Comparison of ENCODE assay signal across 11 cellular contexts in genomic region chr1:202575906-202576653, GRCh38.
DNase-seq lines count a peak whose midpoint lies in the region; ATAC-seq and TF ChIP-seq lines count a peak whose summit lies in the region.
"Had no signal": no experiment of that assay in that cellular context is flagged by ENCODE, and none has a peak within 500 bp of the region (broad histone marks: within the 10 kb centered on the region; RNA-seq: fewer than 3 reads in every experiment).

No MANE protein-coding gene starts in this region.

- H3K27me3 ChIP-seq in ACC112 (ENCODE audit: insufficient read depth, low read length) (no peaks in the 10 kb centered on the region), osteoblast (ENCODE audit: insufficient read depth, low read length) (no peaks in the 10 kb centered on the region)

- peak; percentile 64 for ATAC-seq in esophagus mucosa
- ATAC-seq in T-helper 17 cell, result no peak
- no peak for ATAC-seq in activated CD8-positive, alpha-beta memory T cell treated with anti-CD3 and anti-CD28 coated beads, Interleukin-2, amount 10 ng/mL, durations not matched to agents 7 days and 5 days
- no peak for ATAC-seq in HG02678 (IDR thresholded peaks at IDR 0.05; ENCODE audit: unreplicated experiment)

- H3K27ac ChIP-seq in ACC112 (ENCODE audit: low read depth, low read length) (peak overlapping the region; percentile 35), osteoblast (ENCODE audit: low read depth, low read length) (peak overlapping the region; percentile 6)

- no peak overlapping the region for H3K4me3 ChIP-seq in ACC112 (ENCODE audit: low read depth, low read length)
- no peak overlapping the region for H3K4me3 ChIP-seq in osteoblast (ENCODE audit: insufficient read depth, low read length)

- H2AFZ ChIP-seq in ACC112 (ENCODE audit: low read length, unreplicated experiment) (no peak overlapping the region), osteoblast (ENCODE audit: low read length) (no peak overlapping the region)

- CTCF ChIA-PET in activated CD8-positive, alpha-beta memory T cell treated with anti-CD3 and anti-CD28 coated beads, Interleukin-2, amount 10 ng/mL, durations not matched to agents 7 days and 5 days (lab: Charles Lee), result interaction anchor here (0.6 to 3.2 kb wide), 4 partner anchors 9 to 144 kb away, joined by 3 to 13 read pairs (median 4); no protein-coding TSS in a partner anchor

- H3K36me3 ChIP-seq in ACC112 (ENCODE audit: insufficient read depth, low read length) (no peaks in the 10 kb centered on the region), osteoblast (ENCODE audit: insufficient read depth, low read length) (peaks cover 4% of the 10 kb centered on the region)

- peak overlapping the region; percentile 60 for H3K4me2 ChIP-seq in osteoblast (ENCODE audit: insufficient read depth, low read length)

- H3K4me1 ChIP-seq in ACC112 (ENCODE audit: control insufficient read depth, insufficient read depth, low read length, unreplicated experiment) (peaks cover 67% of the 10 kb centered on the region), osteoblast (ENCODE audit: insufficient read depth, low read length) (peaks cover 55% of the 10 kb centered on the region)

- peaks cover 7% of the 10 kb centered on the region for H3K4me1 Mint-ChIP-seq in T-helper 17 cell
- no peaks in the 10 kb centered on the region for H3K4me1 Mint-ChIP-seq in activated CD8-positive, alpha-beta memory T cell treated with anti-CD3 and anti-CD28 coated beads, Interleukin-2, amount 10 ng/mL, durations not matched to agents 7 days and 5 days
- H3K4me1 Mint-ChIP-seq: activated CD4-positive, alpha-beta T cell treated with anti-CD3 and anti-CD28 coated beads, Interleukin-2, amount 10 ng/mL, durations not matched to agents 24 days and 14 days had no signal

- no peaks in the 10 kb centered on the region for H3K9me3 ChIP-seq in osteoblast (ENCODE audit: low read depth, low read length)
- no peaks in the 10 kb centered on the region for H3K9me3 ChIP-seq in T-helper 17 cell (ENCODE audit: control insufficient read depth, low read length, poor library complexity, severe bottlenecking)

- DNase-seq in osteoblast (ENCODE audit: insufficient read length, low spot score, missing footprints), result peak; percentile 58
- no peak for DNase-seq in cortex of kidney (lab: John Stamatoyannopoulos, UW)
- no peak for DNase-seq in T-helper 17 cell
- DNase-seq in activated CD8-positive, alpha-beta memory T cell treated with anti-CD3 and anti-CD28 coated beads, Interleukin-2, amount 10 ng/mL, durations not matched to agents 7 days and 5 days, result no peak
- DNase-seq: activated CD4-positive, alpha-beta T cell treated with anti-CD3 and anti-CD28 coated beads, Interleukin-2, amount 10 ng/mL, durations not matched to agents 24 days and 14 days; activated naive CD4-positive, alpha-beta T cell treated with Interleukin-2 at 50 U/mL for 16 hours; effector CD4-positive, alpha-beta T cell had no signal

- no peaks in the 10 kb centered on the region for H3K27me3 Mint-ChIP-seq in T-helper 17 cell
- H3K27me3 Mint-ChIP-seq in activated CD8-positive, alpha-beta memory T cell treated with anti-CD3 and anti-CD28 coated beads, Interleukin-2, amount 10 ng/mL, durations not matched to agents 7 days and 5 days, result no peaks in the 10 kb centered on the region
- H3K27me3 Mint-ChIP-seq: activated CD4-positive, alpha-beta T cell treated with anti-CD3 and anti-CD28 coated beads, Interleukin-2, amount 10 ng/mL, durations not matched to agents 24 days and 14 days had no signal

- no peak for TF ChIP-seq CTCF in osteoblast (IDR thresholded peaks at IDR 0.05; ENCODE audit: extremely low read depth, low read depth, low read length)

- no peaks in the 10 kb centered on the region for H3K79me2 ChIP-seq in ACC112 (ENCODE audit: control insufficient read depth, insufficient read depth, low read length, unreplicated experiment)
- H3K79me2 ChIP-seq in osteoblast (ENCODE audit: insufficient read depth, low read length), result no peaks in the 10 kb centered on the region

- no peaks in the 10 kb centered on the region for H4K20me1 ChIP-seq in osteoblast (ENCODE audit: insufficient read depth, low read length)

- no peaks in the 10 kb centered on the region for H3K9me3 Mint-ChIP-seq in activated CD8-positive, alpha-beta memory T cell treated with anti-CD3 and anti-CD28 coated beads, Interleukin-2, amount 10 ng/mL, durations not matched to agents 7 days and 5 days (ENCODE audit: low read depth)
- H3K9me3 Mint-ChIP-seq: activated CD4-positive, alpha-beta T cell treated with anti-CD3 and anti-CD28 coated beads, Interleukin-2, amount 10 ng/mL, durations not matched to agents 24 days and 14 days had no signal

- no peak overlapping the region for H3K4me3 Mint-ChIP-seq in T-helper 17 cell
- no peak overlapping the region for H3K4me3 Mint-ChIP-seq in activated CD8-positive, alpha-beta memory T cell treated with anti-CD3 and anti-CD28 coated beads, Interleukin-2, amount 10 ng/mL, durations not matched to agents 7 days and 5 days
- H3K4me3 Mint-ChIP-seq: activated CD4-positive, alpha-beta T cell treated with anti-CD3 and anti-CD28 coated beads, Interleukin-2, amount 10 ng/mL, durations not matched to agents 24 days and 14 days had no signal

- H3K36me3 Mint-ChIP-seq in T-helper 17 cell (ENCODE audit: low read depth), result peaks cover 18% of the 10 kb centered on the region
- no peaks in the 10 kb centered on the region for H3K36me3 Mint-ChIP-seq in activated CD8-positive, alpha-beta memory T cell treated with anti-CD3 and anti-CD28 coated beads, Interleukin-2, amount 10 ng/mL, durations not matched to agents 7 days and 5 days

- H3K27ac Mint-ChIP-seq in T-helper 17 cell, result no peak overlapping the region
- H3K27ac Mint-ChIP-seq in activated CD8-positive, alpha-beta memory T cell treated with anti-CD3 and anti-CD28 coated beads, Interleukin-2, amount 10 ng/mL, durations not matched to agents 7 days and 5 days, result no peak overlapping the region
- H3K27ac Mint-ChIP-seq: activated CD4-positive, alpha-beta T cell treated with anti-CD3 and anti-CD28 coated beads, Interleukin-2, amount 10 ng/mL, durations not matched to agents 24 days and 14 days had no signal

TF ChIP-seq in PFSK-1, 5 proteins besides CTCF, POLR2A, EP300 and RAD21:
- no peak for TF ChIP-seq REST (IDR thresholded peaks at IDR 0.05; ENCODE audit: insufficient read depth in 1 of 2, low read depth in 2 of 2, low read length in 2 of 2)
- 0 out of 2 replicates have a peak, but pooled peaks have one; percentile 46 for TF ChIP-seq POLR2AphosphoS5 (IDR thresholded peaks at IDR 0.05; ENCODE audit: low read depth, low read length)
- 0 out of 2 replicates have a peak, but pooled peaks have one; percentile 27 for TF ChIP-seq SIN3A (IDR thresholded peaks at IDR 0.05; ENCODE audit: borderline replicate concordance, insufficient read depth, low read length)
